12 cellular contexts compared by ENCODE assay signal in genomic region chr11:73528877-73529530, GRCh38.
DNase-seq lines count a peak whose midpoint lies in the region; ATAC-seq, FAIRE-seq and TF ChIP-seq lines count a peak whose summit lies in the region.
"Had no signal": no experiment of that assay in that cellular context is flagged by ENCODE, and none has a peak within 500 bp of the region (broad histone marks: within the 10 kb centered on the region; RNA-seq: fewer than 3 reads in every experiment).

No MANE protein-coding gene starts in this region.

- peak overlapping the region; percentile 49 for H3K4me3 ChIP-seq in right cardiac atrium (ENCODE audit: low read length)
- peak overlapping the region in 1 of 2 experiments; percentile 37 for H3K4me3 ChIP-seq in neutrophil (ENCODE audit: low read depth in 1 of 2, low read length in 1 of 2)
- H3K4me3 ChIP-seq: lung had no signal

- H3K4me3 Mint-ChIP-seq in activated CD8-positive, alpha-beta T cell treated with anti-CD3 and anti-CD28 coated beads for 36 hours: no peak overlapping the region
- H3K4me3 Mint-ChIP-seq in activated T-helper 1 cell treated with anti-CD3 and anti-CD28 coated beads, Interleukin-12 subunit alpha, Interleukin-12 subunit beta, Interleukin-2, Interleukin-4 antibody, amounts not matched to agents 30 ng/mL and 10 ng/mL and 1 ng/mL, durations not matched to agents 14 hours and 24 hours and 36 hours: no peak overlapping the region
- H3K4me3 Mint-ChIP-seq: activated naive CD8-positive, alpha-beta T cell treated with anti-CD3 and anti-CD28 coated beads for 36 hours had no signal

- ATAC-seq in left ventricle myocardium superior (peak; percentile 19), right cardiac atrium (no peak), HG03565 (IDR thresholded peaks at IDR 0.05; ENCODE audit: unreplicated experiment) (no peak)
- no peak for ATAC-seq in activated CD8-positive, alpha-beta T cell treated with anti-CD3 and anti-CD28 coated beads for 36 hours

- intact Hi-C loops in left ventricle myocardium superior (cut with micrococcal nuclease) (no loop called here), cardiac septum (cut with DNase I) (no loop called here), right cardiac atrium (cut with DNase I) (no loop called here)
- intact Hi-C loops in activated CD8-positive, alpha-beta T cell treated with anti-CD3 and anti-CD28 coated beads for 36 hours (cut with micrococcal nuclease): no loop called here
- intact Hi-C loops in activated T-helper 1 cell treated with anti-CD3 and anti-CD28 coated beads, Interleukin-12 subunit alpha, Interleukin-12 subunit beta, Interleukin-2, Interleukin-4 antibody, amounts not matched to agents 30 ng/mL and 10 ng/mL and 1 ng/mL, durations not matched to agents 14 hours and 24 hours and 36 hours (cut with micrococcal nuclease): no loop called here

- no peaks in the 10 kb centered on the region for H3K27me3 ChIP-seq in right cardiac atrium (ENCODE audit: control insufficient read depth, insufficient read depth)
- no peaks in the 10 kb centered on the region for H3K27me3 ChIP-seq in neutrophil

- no peak for TF ChIP-seq POLR2A in H54 (IDR thresholded peaks at IDR 0.05; ENCODE audit: low read depth, low read length)

- H3K4me1 Mint-ChIP-seq in activated CD8-positive, alpha-beta T cell treated with anti-CD3 and anti-CD28 coated beads for 36 hours (ENCODE audit: low read depth): peaks cover 29% of the 10 kb centered on the region
- peaks cover 35% of the 10 kb centered on the region for H3K4me1 Mint-ChIP-seq in activated T-helper 1 cell treated with anti-CD3 and anti-CD28 coated beads, Interleukin-12 subunit alpha, Interleukin-12 subunit beta, Interleukin-2, Interleukin-4 antibody, amounts not matched to agents 30 ng/mL and 10 ng/mL and 1 ng/mL, durations not matched to agents 14 hours and 24 hours and 36 hours (ENCODE audit: low read depth)

- no peak overlapping the region for H3K27ac ChIP-seq in right cardiac atrium (ENCODE audit: low read length)
- peak overlapping the region; percentile 76 for H3K27ac ChIP-seq in neutrophil
- H3K27ac ChIP-seq: epithelial cell of prostate had no signal

- CTCF ChIA-PET in activated CD8-positive, alpha-beta T cell treated with anti-CD3 and anti-CD28 coated beads for 36 hours (lab: Charles Lee): interaction anchor here (1.1 kb wide), 1 partner anchor 16 kb away, joined by 3 read pairs; no protein-coding TSS in a partner anchor

- WGBS in right cardiac atrium: 22% methylated on average over 2 of the region's 2 CpGs

- H3K9me3 Mint-ChIP-seq in activated CD8-positive, alpha-beta T cell treated with anti-CD3 and anti-CD28 coated beads for 36 hours: peaks cover 2% of the 10 kb centered on the region
- H3K9me3 Mint-ChIP-seq in activated T-helper 1 cell treated with anti-CD3 and anti-CD28 coated beads, Interleukin-12 subunit alpha, Interleukin-12 subunit beta, Interleukin-2, Interleukin-4 antibody, amounts not matched to agents 30 ng/mL and 10 ng/mL and 1 ng/mL, durations not matched to agents 14 hours and 24 hours and 36 hours: peaks cover 2% of the 10 kb centered on the region

- no peaks in the 10 kb centered on the region for H3K36me3 ChIP-seq in neutrophil

- H3K4me1 ChIP-seq in right cardiac atrium (ENCODE audit: control insufficient read depth, insufficient read depth, low read length) (peaks cover 6% of the 10 kb centered on the region), neutrophil (ENCODE audit: control insufficient read depth in 1 of 2, insufficient read depth in 1 of 2, low read depth in 1 of 2, low read length in 1 of 2) (peaks cover 11 to 26% of the 10 kb centered on the region in 2 experiments)

- H3K9me3 ChIP-seq in right cardiac atrium (ENCODE audit: control insufficient read depth, low read length): no peaks in the 10 kb centered on the region
- no peaks in the 10 kb centered on the region for H3K9me3 ChIP-seq in neutrophil

- H3K27ac Mint-ChIP-seq in activated CD8-positive, alpha-beta T cell treated with anti-CD3 and anti-CD28 coated beads for 36 hours: no peak overlapping the region
- H3K27ac Mint-ChIP-seq in activated T-helper 1 cell treated with anti-CD3 and anti-CD28 coated beads, Interleukin-12 subunit alpha, Interleukin-12 subunit beta, Interleukin-2, Interleukin-4 antibody, amounts not matched to agents 30 ng/mL and 10 ng/mL and 1 ng/mL, durations not matched to agents 14 hours and 24 hours and 36 hours: no peak overlapping the region
- H3K27ac Mint-ChIP-seq: activated naive CD8-positive, alpha-beta T cell treated with anti-CD3 and anti-CD28 coated beads for 36 hours had no signal

- no peak for FAIRE-seq in H54 (lab: Jason Lieb, UNC)

- H3K27me3 Mint-ChIP-seq in activated CD8-positive, alpha-beta T cell treated with anti-CD3 and anti-CD28 coated beads for 36 hours: no peaks in the 10 kb centered on the region
- peaks cover 2% of the 10 kb centered on the region for H3K27me3 Mint-ChIP-seq in activated T-helper 1 cell treated with anti-CD3 and anti-CD28 coated beads, Interleukin-12 subunit alpha, Interleukin-12 subunit beta, Interleukin-2, Interleukin-4 antibody, amounts not matched to agents 30 ng/mL and 10 ng/mL and 1 ng/mL, durations not matched to agents 14 hours and 24 hours and 36 hours (ENCODE audit: insufficient read depth)
- H3K27me3 Mint-ChIP-seq: activated naive CD8-positive, alpha-beta T cell treated with anti-CD3 and anti-CD28 coated beads for 36 hours had no signal

- TF ChIP-seq CTCF in neutrophil (IDR thresholded peaks at IDR 0.05): no peak
- TF ChIP-seq CTCF in activated CD8-positive, alpha-beta T cell treated with anti-CD3 and anti-CD28 coated beads for 36 hours (IDR thresholded peaks at IDR 0.05): no peak

- POLR2A ChIA-PET in activated CD8-positive, alpha-beta T cell treated with anti-CD3 and anti-CD28 coated beads for 36 hours (lab: Charles Lee): no interaction called here

- DNase-seq in left ventricle myocardium superior (no peak), cardiac septum (ENCODE audit: low spot score) (no peak), right cardiac atrium (no peak), H54 (ENCODE audit: insufficient read length, low spot score) (no peak)
- DNase-seq in activated CD8-positive, alpha-beta T cell treated with anti-CD3 and anti-CD28 coated beads for 36 hours: no peak
- no peak for DNase-seq in activated T-helper 1 cell treated with anti-CD3 and anti-CD28 coated beads, Interleukin-12 subunit alpha, Interleukin-12 subunit beta, Interleukin-2, Interleukin-4 antibody, amounts not matched to agents 30 ng/mL and 10 ng/mL and 1 ng/mL, durations not matched to agents 14 hours and 24 hours and 36 hours (ENCODE audit: low spot score)
- DNase-seq: activated CD4-positive, alpha-beta T cell treated with anti-CD3 and anti-CD28 coated beads for 1 hour; activated naive CD8-positive, alpha-beta T cell treated with anti-CD3 and anti-CD28 coated beads for 36 hours had no signal

- H3K36me3 Mint-ChIP-seq in activated CD8-positive, alpha-beta T cell treated with anti-CD3 and anti-CD28 coated beads for 36 hours (ENCODE audit: low read depth): no peaks in the 10 kb centered on the region
- H3K36me3 Mint-ChIP-seq in activated T-helper 1 cell treated with anti-CD3 and anti-CD28 coated beads, Interleukin-12 subunit alpha, Interleukin-12 subunit beta, Interleukin-2, Interleukin-4 antibody, amounts not matched to agents 30 ng/mL and 10 ng/mL and 1 ng/mL, durations not matched to agents 14 hours and 24 hours and 36 hours (ENCODE audit: low read depth): peaks cover 2% of the 10 kb centered on the region
